In genomic region chr3:135106445-135106844, GRCh38 we compare ENCODE assay signal across 1 cellular context.
TF ChIP-seq lines count a peak whose summit lies in the region.

No MANE protein-coding gene starts in this region.

TF ChIP-seq in HepG2, 621 proteins besides CTCF, POLR2A, EP300 and RAD21 (continued from another document and continues in another):
- no peak for TF ChIP-seq TERF1 (CRISPR knock-in tag; IDR thresholded peaks at IDR 0.05)
- TF ChIP-seq SIN3A (IDR thresholded peaks at IDR 0.05; ENCODE audit: borderline replicate concordance, low read depth, low read length), result no peak
- no peak for TF ChIP-seq ISX (CRISPR knock-in tag; conservative IDR thresholded peaks at IDR 0.05)
- TF ChIP-seq, protein P1, sequence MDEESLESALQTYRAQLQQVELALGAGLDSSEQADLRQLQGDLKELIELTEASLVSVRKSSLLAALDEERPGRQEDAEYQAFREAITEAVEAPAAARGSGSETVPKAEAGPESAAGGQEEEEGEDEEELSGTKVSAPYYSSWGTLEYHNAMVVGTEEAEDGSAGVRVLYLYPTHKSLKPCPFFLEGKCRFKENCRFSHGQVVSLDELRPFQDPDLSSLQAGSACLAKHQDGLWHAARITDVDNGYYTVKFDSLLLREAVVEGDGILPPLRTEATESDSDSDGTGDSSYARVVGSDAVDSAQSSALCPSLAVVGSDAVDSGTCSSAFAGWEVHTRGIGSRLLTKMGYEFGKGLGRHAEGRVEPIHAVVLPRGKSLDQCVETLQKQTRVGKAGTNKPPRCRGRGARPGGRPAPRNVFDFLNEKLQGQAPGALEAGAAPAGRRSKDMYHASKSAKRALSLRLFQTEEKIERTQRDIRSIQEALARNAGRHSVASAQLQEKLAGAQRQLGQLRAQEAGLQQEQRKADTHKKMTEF (CRISPR knock-in tag; IDR thresholded peaks at IDR 0.05), result no peak
- TF ChIP-seq, protein P2, sequence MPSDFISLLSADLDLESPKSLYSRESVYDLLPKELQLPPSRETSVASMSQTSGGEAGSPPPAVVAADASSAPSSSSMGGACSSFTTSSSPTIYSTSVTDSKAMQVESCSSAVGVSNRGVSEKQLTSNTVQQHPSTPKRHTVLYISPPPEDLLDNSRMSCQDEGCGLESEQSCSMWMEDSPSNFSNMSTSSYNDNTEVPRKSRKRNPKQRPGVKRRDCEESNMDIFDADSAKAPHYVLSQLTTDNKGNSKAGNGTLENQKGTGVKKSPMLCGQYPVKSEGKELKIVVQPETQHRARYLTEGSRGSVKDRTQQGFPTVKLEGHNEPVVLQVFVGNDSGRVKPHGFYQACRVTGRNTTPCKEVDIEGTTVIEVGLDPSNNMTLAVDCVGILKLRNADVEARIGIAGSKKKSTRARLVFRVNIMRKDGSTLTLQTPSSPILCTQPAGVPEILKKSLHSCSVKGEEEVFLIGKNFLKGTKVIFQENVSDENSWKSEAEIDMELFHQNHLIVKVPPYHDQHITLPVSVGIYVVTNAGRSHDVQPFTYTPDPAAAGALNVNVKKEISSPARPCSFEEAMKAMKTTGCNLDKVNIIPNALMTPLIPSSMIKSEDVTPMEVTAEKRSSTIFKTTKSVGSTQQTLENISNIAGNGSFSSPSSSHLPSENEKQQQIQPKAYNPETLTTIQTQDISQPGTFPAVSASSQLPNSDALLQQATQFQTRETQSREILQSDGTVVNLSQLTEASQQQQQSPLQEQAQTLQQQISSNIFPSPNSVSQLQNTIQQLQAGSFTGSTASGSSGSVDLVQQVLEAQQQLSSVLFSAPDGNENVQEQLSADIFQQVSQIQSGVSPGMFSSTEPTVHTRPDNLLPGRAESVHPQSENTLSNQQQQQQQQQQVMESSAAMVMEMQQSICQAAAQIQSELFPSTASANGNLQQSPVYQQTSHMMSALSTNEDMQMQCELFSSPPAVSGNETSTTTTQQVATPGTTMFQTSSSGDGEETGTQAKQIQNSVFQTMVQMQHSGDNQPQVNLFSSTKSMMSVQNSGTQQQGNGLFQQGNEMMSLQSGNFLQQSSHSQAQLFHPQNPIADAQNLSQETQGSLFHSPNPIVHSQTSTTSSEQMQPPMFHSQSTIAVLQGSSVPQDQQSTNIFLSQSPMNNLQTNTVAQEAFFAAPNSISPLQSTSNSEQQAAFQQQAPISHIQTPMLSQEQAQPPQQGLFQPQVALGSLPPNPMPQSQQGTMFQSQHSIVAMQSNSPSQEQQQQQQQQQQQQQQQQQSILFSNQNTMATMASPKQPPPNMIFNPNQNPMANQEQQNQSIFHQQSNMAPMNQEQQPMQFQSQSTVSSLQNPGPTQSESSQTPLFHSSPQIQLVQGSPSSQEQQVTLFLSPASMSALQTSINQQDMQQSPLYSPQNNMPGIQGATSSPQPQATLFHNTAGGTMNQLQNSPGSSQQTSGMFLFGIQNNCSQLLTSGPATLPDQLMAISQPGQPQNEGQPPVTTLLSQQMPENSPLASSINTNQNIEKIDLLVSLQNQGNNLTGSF (CRISPR knock-in tag; IDR thresholded peaks at IDR 0.05), result no peak
- TF ChIP-seq GZF1 (CRISPR knock-in tag; IDR thresholded peaks at IDR 0.05), result no peak
- TF ChIP-seq, protein P3, sequence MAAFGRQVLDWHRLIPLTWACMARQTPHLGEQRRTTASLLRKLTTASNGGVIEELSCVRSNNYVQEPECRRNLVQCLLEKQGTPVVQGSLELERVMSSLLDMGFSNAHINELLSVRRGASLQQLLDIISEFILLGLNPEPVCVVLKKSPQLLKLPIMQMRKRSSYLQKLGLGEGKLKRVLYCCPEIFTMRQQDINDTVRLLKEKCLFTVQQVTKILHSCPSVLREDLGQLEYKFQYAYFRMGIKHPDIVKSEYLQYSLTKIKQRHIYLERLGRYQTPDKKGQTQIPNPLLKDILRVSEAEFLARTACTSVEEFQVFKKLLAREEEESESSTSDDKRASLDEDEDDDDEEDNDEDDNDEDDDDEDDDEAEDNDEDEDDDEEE (CRISPR knock-in tag; IDR thresholded peaks at IDR 0.05), result no peak
- no peak for TF ChIP-seq ZBTB8A (CRISPR knock-in tag; IDR thresholded peaks at IDR 0.05; ENCODE audit: borderline replicate concordance, low read depth)
- no peak for TF ChIP-seq ZNF337 (CRISPR knock-in tag; IDR thresholded peaks at IDR 0.05; ENCODE audit: borderline replicate concordance, low read depth)
- no peak for TF ChIP-seq PHF8 (CRISPR knock-in tag; IDR thresholded peaks at IDR 0.05)
- TF ChIP-seq PAXIP1 (CRISPR knock-in tag; conservative IDR thresholded peaks at IDR 0.05), result no peak
- TF ChIP-seq CERS6 (CRISPR knock-in tag; IDR thresholded peaks at IDR 0.05), result no peak
- TF ChIP-seq ZNF589 (CRISPR knock-in tag; conservative IDR thresholded peaks at IDR 0.05), result no peak
- TF ChIP-seq ZNF75D (CRISPR knock-in tag; IDR thresholded peaks at IDR 0.05; ENCODE audit: borderline replicate concordance), result no peak
- TF ChIP-seq SNRNP70 (IDR thresholded peaks at IDR 0.05; ENCODE audit: low read depth, low read length), result no peak
- TF ChIP-seq, protein P4, sequence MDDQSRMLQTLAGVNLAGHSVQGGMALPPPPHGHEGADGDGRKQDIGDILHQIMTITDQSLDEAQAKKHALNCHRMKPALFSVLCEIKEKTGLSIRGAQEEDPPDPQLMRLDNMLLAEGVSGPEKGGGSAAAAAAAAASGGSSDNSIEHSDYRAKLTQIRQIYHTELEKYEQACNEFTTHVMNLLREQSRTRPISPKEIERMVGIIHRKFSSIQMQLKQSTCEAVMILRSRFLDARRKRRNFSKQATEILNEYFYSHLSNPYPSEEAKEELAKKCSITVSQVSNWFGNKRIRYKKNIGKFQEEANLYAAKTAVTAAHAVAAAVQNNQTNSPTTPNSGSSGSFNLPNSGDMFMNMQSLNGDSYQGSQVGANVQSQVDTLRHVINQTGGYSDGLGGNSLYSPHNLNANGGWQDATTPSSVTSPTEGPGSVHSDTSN (CRISPR knock-in tag; IDR thresholded peaks at IDR 0.05; ENCODE audit: borderline replicate concordance), result no peak
- no peak for TF ChIP-seq HNRNPH1 (optimal IDR thresholded peaks at IDR 0.05; ENCODE audit: low read depth, low read length)
- no peak for TF ChIP-seq E2F5 (CRISPR knock-in tag; conservative IDR thresholded peaks at IDR 0.05)
- TF ChIP-seq TP53 (CRISPR knock-in tag; conservative IDR thresholded peaks at IDR 0.05), result no peak
- TF ChIP-seq ZNF775 (CRISPR knock-in tag; IDR thresholded peaks at IDR 0.05; ENCODE audit: borderline replicate concordance), result no peak
- TF ChIP-seq ZNF709 (CRISPR knock-in tag; IDR thresholded peaks at IDR 0.05), result no peak
- TF ChIP-seq TCF12 (IDR thresholded peaks at IDR 0.05), result no peak
- TF ChIP-seq TCF12 (CRISPR knock-in tag; IDR thresholded peaks at IDR 0.05), result no peak
- no peak for TF ChIP-seq ZNF317 (CRISPR knock-in tag; IDR thresholded peaks at IDR 0.05)
- no peak for TF ChIP-seq RFXANK (CRISPR knock-in tag; IDR thresholded peaks at IDR 0.05)
- no peak for TF ChIP-seq GABPB1 (CRISPR knock-in tag; IDR thresholded peaks at IDR 0.05)
- no peak for TF ChIP-seq ZFYVE20 (CRISPR knock-in tag; IDR thresholded peaks at IDR 0.05; ENCODE audit: borderline replicate concordance, low read depth)
- no peak for TF ChIP-seq ZNF121 (CRISPR knock-in tag; IDR thresholded peaks at IDR 0.05)
- no peak for TF ChIP-seq DZIP1 (CRISPR knock-in tag; IDR thresholded peaks at IDR 0.05)
- no peak for TF ChIP-seq GATA4 (IDR thresholded peaks at IDR 0.05; ENCODE audit: borderline replicate concordance, low read depth)
- TF ChIP-seq ZNF264 (CRISPR knock-in tag; IDR thresholded peaks at IDR 0.05), result 0 out of 2 replicates have a peak, but pooled peaks have one; percentile 25
- TF ChIP-seq TBX3 (IDR thresholded peaks at IDR 0.05; ENCODE audit: borderline replicate concordance), result no peak
- TF ChIP-seq HIVEP1 (CRISPR knock-in tag; IDR thresholded peaks at IDR 0.05), result no peak
- no peak for TF ChIP-seq ZNF292 (CRISPR knock-in tag; IDR thresholded peaks at IDR 0.05; ENCODE audit: borderline replicate concordance, low read depth)
- no peak for TF ChIP-seq ATF6 (CRISPR knock-in tag; conservative IDR thresholded peaks at IDR 0.05)
- TF ChIP-seq SNAI1 (CRISPR knock-in tag; IDR thresholded peaks at IDR 0.05; ENCODE audit: borderline replicate concordance), result no peak
- TF ChIP-seq ZFP36 (IDR thresholded peaks at IDR 0.05; ENCODE audit: borderline replicate concordance, low read depth, low read length, partially characterized antibody), result no peak
- TF ChIP-seq ZNF777 (CRISPR knock-in tag; IDR thresholded peaks at IDR 0.05), result no peak
- no peak for TF ChIP-seq ZNF501 (CRISPR knock-in tag; IDR thresholded peaks at IDR 0.05)
- no peak for TF ChIP-seq ZMYM3 (CRISPR knock-in tag; IDR thresholded peaks at IDR 0.05)
- no peak for TF ChIP-seq ARID2 (CRISPR knock-in tag; IDR thresholded peaks at IDR 0.05; ENCODE audit: borderline replicate concordance)
- no peak for TF ChIP-seq NCOR1 (IDR thresholded peaks at IDR 0.05; ENCODE audit: borderline replicate concordance, low read length)
- no peak for TF ChIP-seq ZNF713 (CRISPR knock-in tag; IDR thresholded peaks at IDR 0.05)
- TF ChIP-seq ZNF562 (CRISPR knock-in tag; IDR thresholded peaks at IDR 0.05; ENCODE audit: borderline replicate concordance), result no peak
- TF ChIP-seq ZNF83 (CRISPR knock-in tag; IDR thresholded peaks at IDR 0.05; ENCODE audit: borderline replicate concordance), result no peak
